23 cellular contexts compared by ENCODE assay signal in genomic region chr1:209611771-209612570, GRCh38. TPM values are rescaled to one million over a fixed set of nuclear protein-coding genes. Genes with fewer than 3 reads are reported as not detected.
A peak's percentile ranks its signal among the peaks of the same experiment; 100 is the strongest.
DNase-seq lines count a peak whose midpoint lies in the region; ATAC-seq and TF ChIP-seq lines count a peak whose summit lies in the region.
"Had no signal": no experiment of that assay in that cellular context is flagged by ENCODE, and none has a peak within 500 bp of the region (broad histone marks: within the 10 kb centered on the region; RNA-seq: fewer than 3 reads in every experiment).

No MANE protein-coding gene starts in this region.

- CTCF ChIA-PET in activated CD4-positive, alpha-beta memory T cell treated with anti-CD3 and anti-CD28 coated beads, Interleukin-2, amount 10 ng/mL, durations not matched to agents 7 days and 5 days (lab: Charles Lee), result interaction anchor here (0.7 to 0.8 kb wide), 2 partner anchors 9 to 36 kb away, joined by 3 read pairs; no protein-coding TSS in a partner anchor
- CTCF ChIA-PET in activated CD4-positive, alpha-beta memory T cell treated with anti-CD3 and anti-CD28 coated beads for 36 hours (lab: Charles Lee), result interaction anchor here (1.2 to 1.8 kb wide), 6 partner anchors 9 to 81 kb away, joined by 3 to 6 read pairs (median 4); no protein-coding TSS in a partner anchor

- peaks cover 22% of the 10 kb centered on the region for H3K4me1 Mint-ChIP-seq in activated CD4-positive, alpha-beta memory T cell treated with anti-CD3 and anti-CD28 coated beads, Interleukin-2, amount 10 ng/mL, durations not matched to agents 7 days and 5 days
- peaks cover 4% of the 10 kb centered on the region for H3K4me1 Mint-ChIP-seq in activated CD4-positive, alpha-beta memory T cell treated with anti-CD3 and anti-CD28 coated beads for 36 hours (ENCODE audit: low read depth)
- H3K4me1 Mint-ChIP-seq: activated T-helper 17 cell treated with anti-CD3 and anti-CD28 coated beads, Interleukin-2, amount 50 U/mL, for 72 hours; nephron progenitor cell; stimulated activated effector memory CD8-positive, alpha-beta T cell treated with anti-CD3 and anti-CD28 coated beads, Interleukin-12 subunit alpha, Interleukin-12 subunit beta, amount 100 ng/mL, for 72 hours had no signal

- H3K4me1 ChIP-seq in gastrocnemius medialis, result peaks cover 20 to 41% of the 10 kb centered on the region in 2 donors
- H3K4me1 ChIP-seq in adrenal gland (replicated peaks in 1 of 2), result peaks cover 0 to 5% of the 10 kb centered on the region in 2 donors
- H3K4me1 ChIP-seq: upper lobe of left lung had no signal

- no peaks in the 10 kb centered on the region for H3K27me3 Mint-ChIP-seq in activated CD4-positive, alpha-beta memory T cell treated with anti-CD3 and anti-CD28 coated beads, Interleukin-2, amount 10 ng/mL, durations not matched to agents 7 days and 5 days
- H3K27me3 Mint-ChIP-seq in activated CD4-positive, alpha-beta memory T cell treated with anti-CD3 and anti-CD28 coated beads for 36 hours, result no peaks in the 10 kb centered on the region
- H3K27me3 Mint-ChIP-seq: activated T-helper 17 cell treated with anti-CD3 and anti-CD28 coated beads, Interleukin-2, amount 50 U/mL, for 72 hours; CD4-positive, alpha-beta T cell had no signal

- intact Hi-C loops in activated CD4-positive, alpha-beta memory T cell treated with anti-CD3 and anti-CD28 coated beads for 36 hours (cut with micrococcal nuclease), result no loop called here
- intact Hi-C loops in gastrocnemius medialis (cut with DNase I; ENCODE audit: low total_unique reads), result no loop called here
- intact Hi-C loops in adrenal gland (cut with DNase I), result no loop called here

- no peaks in the 10 kb centered on the region for H3K9me3 Mint-ChIP-seq in activated CD4-positive, alpha-beta memory T cell treated with anti-CD3 and anti-CD28 coated beads, Interleukin-2, amount 10 ng/mL, durations not matched to agents 7 days and 5 days
- no peaks in the 10 kb centered on the region for H3K9me3 Mint-ChIP-seq in activated CD4-positive, alpha-beta memory T cell treated with anti-CD3 and anti-CD28 coated beads for 36 hours
- H3K9me3 Mint-ChIP-seq: activated T-helper 17 cell treated with anti-CD3 and anti-CD28 coated beads, Interleukin-2, amount 50 U/mL, for 72 hours; CD4-positive, alpha-beta T cell; nephron progenitor cell; stimulated activated effector memory CD8-positive, alpha-beta T cell treated with anti-CD3 and anti-CD28 coated beads, Interleukin-12 subunit alpha, Interleukin-12 subunit beta, amount 100 ng/mL, for 72 hours had no signal

- WGBS in adrenal gland, 4 donors, result 89 to 93% (median 90%) methylated on average over 10 to 13 of the region's 13 CpGs

- H3K9me3 ChIP-seq in gastrocnemius medialis (no peaks in the 10 kb centered on the region), adrenal gland (replicated peaks in 1 of 3) (no peaks in the 10 kb centered on the region)
- H3K9me3 ChIP-seq: esophagus muscularis mucosa, upper lobe of left lung had no signal

- peak; percentile 54 for ATAC-seq in HG02798 (IDR thresholded peaks at IDR 0.05; ENCODE audit: poor library complexity, unreplicated experiment)
- ATAC-seq in gastrocnemius medialis, result peak; percentile 70 to 80
- ATAC-seq: activated T-helper 17 cell treated with anti-CD3 and anti-CD28 coated beads, Interleukin-2, amount 50 U/mL, for 72 hours; left ventricle myocardium superior; right cardiac atrium; stimulated activated effector memory CD8-positive, alpha-beta T cell treated with anti-CD3 and anti-CD28 coated beads, Interleukin-12 subunit alpha, Interleukin-12 subunit beta, amount 100 ng/mL, for 72 hours had no signal

- no peaks in the 10 kb centered on the region for H3K27me3 ChIP-seq in brain microvascular endothelial cell (replicated peaks)
- H3K27me3 ChIP-seq in gastrocnemius medialis, result no peaks in the 10 kb centered on the region
- no peaks in the 10 kb centered on the region for H3K27me3 ChIP-seq in adrenal gland
- H3K27me3 ChIP-seq: esophagus muscularis mucosa, hepatocyte, upper lobe of left lung had no signal

- POLR2A ChIA-PET in activated CD4-positive, alpha-beta memory T cell treated with anti-CD3 and anti-CD28 coated beads, Interleukin-2, amount 10 ng/mL, durations not matched to agents 7 days and 5 days (lab: Charles Lee), result no interaction called here
- POLR2A ChIA-PET in activated CD4-positive, alpha-beta memory T cell treated with anti-CD3 and anti-CD28 coated beads for 36 hours (lab: Charles Lee), result interaction anchor here (0.8 kb wide), 1 partner anchor 63 kb away, joined by 3 read pairs; no protein-coding TSS in a partner anchor

- peak overlapping the region; percentile 18 for H3K27ac Mint-ChIP-seq in activated CD4-positive, alpha-beta memory T cell treated with anti-CD3 and anti-CD28 coated beads, Interleukin-2, amount 10 ng/mL, durations not matched to agents 7 days and 5 days
- H3K27ac Mint-ChIP-seq in activated CD4-positive, alpha-beta memory T cell treated with anti-CD3 and anti-CD28 coated beads for 36 hours, result no peak overlapping the region
- H3K27ac Mint-ChIP-seq: activated T-helper 17 cell treated with anti-CD3 and anti-CD28 coated beads, Interleukin-2, amount 50 U/mL, for 72 hours; CD4-positive, alpha-beta T cell; nephron progenitor cell; stimulated activated effector memory CD8-positive, alpha-beta T cell treated with anti-CD3 and anti-CD28 coated beads, Interleukin-12 subunit alpha, Interleukin-12 subunit beta, amount 100 ng/mL, for 72 hours had no signal

- no peaks in the 10 kb centered on the region for H3K36me3 ChIP-seq in brain microvascular endothelial cell (replicated peaks)
- no peaks in the 10 kb centered on the region for H3K36me3 ChIP-seq in gastrocnemius medialis
- H3K36me3 ChIP-seq in adrenal gland (replicated peaks in 1 of 2), result no peaks in the 10 kb centered on the region
- H3K36me3 ChIP-seq: esophagus muscularis mucosa had no signal

- in situ Hi-C loops in brain microvascular endothelial cell (cut with HindIII; ENCODE audit: low pct_ligation_motif_present, low sequenced_read_pairs), result no loop called here
- in situ Hi-C loops in gastrocnemius medialis (cut with MboI; ENCODE audit: low sequenced_read_pairs in 4 of 4), result no loop called here

- DNase-seq in activated CD4-positive, alpha-beta memory T cell treated with anti-CD3 and anti-CD28 coated beads, Interleukin-2, amount 10 ng/mL, durations not matched to agents 7 days and 5 days, result peak; percentile 52
- no peak for DNase-seq in activated CD4-positive, alpha-beta memory T cell treated with anti-CD3 and anti-CD28 coated beads for 36 hours
- DNase-seq in brain microvascular endothelial cell (no peak), gastrocnemius medialis (peak; percentile 66 to 88), adrenal gland (no peak), NCI-H82 treated with DMSO at 0.1 percent for 48 hours (lab: John Stamatoyannopoulos, UW; ENCODE audit: unreplicated experiment) (no peak), NCI-H187 (lab: John Stamatoyannopoulos, UW) (no peak)
- DNase-seq: activated CD4-positive, alpha-beta T cell treated with anti-CD3 and anti-CD28 coated beads, Interleukin-2, amount 50 U/mL, for 1 hour; CD4-positive, alpha-beta T cell; HCEC 1CT; left ventricle myocardium superior; NCI-H2171 treated with DMSO at 0.1 percent for 48 hours; nephron progenitor cell; NK-92 treated with Interleukin-12 subunit alpha and Interleukin-12 subunit beta, amount 100 ng/mL, for 24 hours; right cardiac atrium; SIG-M5 had no signal

- H3K27ac ChIP-seq in brain microvascular endothelial cell, result no peak overlapping the region
- peak overlapping the region; percentile 61 to 79 (median 76) for H3K27ac ChIP-seq in gastrocnemius medialis
- no peak overlapping the region for H3K27ac ChIP-seq in adrenal gland
- H3K27ac ChIP-seq: esophagus muscularis mucosa, hepatocyte, upper lobe of left lung had no signal

- peak; percentile 22 for TF ChIP-seq CTCF in brain microvascular endothelial cell (IDR thresholded peaks at IDR 0.05; ENCODE audit: low read depth, low read length, missing control alignments)
- peak in 4 of 5 experiments; percentile 25 to 65 (median 42) for TF ChIP-seq CTCF in gastrocnemius medialis (IDR thresholded peaks at IDR 0.05 in 4 of 5, conservative IDR thresholded peaks at IDR 0.05 in 1 of 5)
- TF ChIP-seq CTCF in adrenal gland (IDR thresholded peaks at IDR 0.05), result no peak

- TF ChIP-seq POLR2A in gastrocnemius medialis (IDR thresholded peaks at IDR 0.05) (no peak), adrenal gland (IDR thresholded peaks at IDR 0.05) (no peak)

- H3K36me3 Mint-ChIP-seq in activated CD4-positive, alpha-beta memory T cell treated with anti-CD3 and anti-CD28 coated beads, Interleukin-2, amount 10 ng/mL, durations not matched to agents 7 days and 5 days (ENCODE audit: low read depth), result peaks cover 6% of the 10 kb centered on the region
- no peaks in the 10 kb centered on the region for H3K36me3 Mint-ChIP-seq in activated CD4-positive, alpha-beta memory T cell treated with anti-CD3 and anti-CD28 coated beads for 36 hours
- H3K36me3 Mint-ChIP-seq: stimulated activated effector memory CD8-positive, alpha-beta T cell treated with anti-CD3 and anti-CD28 coated beads, Interleukin-12 subunit alpha, Interleukin-12 subunit beta, amount 100 ng/mL, for 72 hours had no signal

- no peak overlapping the region for H3K4me3 Mint-ChIP-seq in activated CD4-positive, alpha-beta memory T cell treated with anti-CD3 and anti-CD28 coated beads, Interleukin-2, amount 10 ng/mL, durations not matched to agents 7 days and 5 days
- H3K4me3 Mint-ChIP-seq in activated CD4-positive, alpha-beta memory T cell treated with anti-CD3 and anti-CD28 coated beads for 36 hours, result no peak overlapping the region
- H3K4me3 Mint-ChIP-seq: activated T-helper 17 cell treated with anti-CD3 and anti-CD28 coated beads, Interleukin-2, amount 50 U/mL, for 72 hours; CD4-positive, alpha-beta T cell; nephron progenitor cell; stimulated activated effector memory CD8-positive, alpha-beta T cell treated with anti-CD3 and anti-CD28 coated beads, Interleukin-12 subunit alpha, Interleukin-12 subunit beta, amount 100 ng/mL, for 72 hours had no signal

- H3K4me3 ChIP-seq in brain microvascular endothelial cell (ENCODE audit: low read depth, low read length) (no peak overlapping the region), gastrocnemius medialis (no peak overlapping the region), adrenal gland (no peak overlapping the region)
- H3K4me3 ChIP-seq: esophagus muscularis mucosa, hepatocyte, upper lobe of left lung had no signal

RNA-seq across cellular contexts. Expression of gene CAMK1G, which starts 28.5 kb away (rescaled TPM):
- total RNA-seq in activated CD4-positive, alpha-beta memory T cell treated with anti-CD3 and anti-CD28 coated beads, Interleukin-2, amount 10 ng/mL, durations not matched to agents 7 days and 5 days, result not detected
- under 1 TPM; 0.69 to 0.94 TPM for total RNA-seq in activated CD4-positive, alpha-beta memory T cell treated with anti-CD3 and anti-CD28 coated beads for 36 hours
- under 1 TPM in 1 of 4 donors, not detected in 3; 0.16 TPM for total RNA-seq in gastrocnemius medialis
- total RNA-seq in adrenal gland, result 1 to 10 TPM in 6 of 8 donors, under 1 TPM in 2; 0.57 to 8.4 (median 2.3) TPM
- 1 to 10 TPM in 2 of 3 donors, under 1 TPM in 1; 0.84 to 2.5 (median 2.2) TPM for polyA plus RNA-seq in adrenal gland
- total RNA-seq: CD4-positive, alpha-beta T cell; HT-29; left ventricle myocardium superior had no signal

RNA-seq across cellular contexts. Expression of gene LAMB3, which starts 40.3 kb away (rescaled TPM):
- 1 to 10 TPM; 4.2 to 4.4 TPM for total RNA-seq in activated CD4-positive, alpha-beta memory T cell treated with anti-CD3 and anti-CD28 coated beads, Interleukin-2, amount 10 ng/mL, durations not matched to agents 7 days and 5 days
- 10 to 100 TPM; 14.6 to 14.7 TPM for total RNA-seq in activated CD4-positive, alpha-beta memory T cell treated with anti-CD3 and anti-CD28 coated beads for 36 hours
- total RNA-seq in gastrocnemius medialis (1 to 10 TPM in 1 of 4 donors, under 1 TPM in 3; 0.61 to 1.9 (median 0.72) TPM), adrenal gland (100 to 1,000 TPM in 1 of 8 donors, 10 to 100 TPM in 7; 28.7 to 117 (median 45.1) TPM)
- polyA plus RNA-seq in adrenal gland, result 10 to 100 TPM in 1 of 3 donors, 1 to 10 TPM in 2; 8.2 to 16.1 (median 8.6) TPM

Comparison
In these comparisons a context has a peak if more than half of its experiments do, and no peak if none do; other contexts are left out.
1. DNase-seq: peak in activated CD4-positive, alpha-beta memory T cell treated with anti-CD3 and anti-CD28 coated beads, Interleukin-2, amount 10 ng/mL, durations not matched to agents 7 days and 5 days (single experiment) and gastrocnemius medialis (2 of 2); none in activated CD4-positive, alpha-beta memory T cell treated with anti-CD3 and anti-CD28 coated beads for 36 hours (single experiment), brain microvascular endothelial cell (single experiment), adrenal gland (0 of 7), NCI-H82 treated with DMSO at 0.1 percent for 48 hours (single experiment) and NCI-H187 (0 of 2).
2. H3K27ac ChIP-seq: peak in gastrocnemius medialis (4 of 4); none in brain microvascular endothelial cell (single experiment) and adrenal gland (0 of 5).
3. CTCF ChIP-seq: peak in brain microvascular endothelial cell (single experiment) and gastrocnemius medialis (4 of 5); none in adrenal gland (0 of 6).